ENCODE assay signal across 1 cellular context in the genomic region with DNA sequence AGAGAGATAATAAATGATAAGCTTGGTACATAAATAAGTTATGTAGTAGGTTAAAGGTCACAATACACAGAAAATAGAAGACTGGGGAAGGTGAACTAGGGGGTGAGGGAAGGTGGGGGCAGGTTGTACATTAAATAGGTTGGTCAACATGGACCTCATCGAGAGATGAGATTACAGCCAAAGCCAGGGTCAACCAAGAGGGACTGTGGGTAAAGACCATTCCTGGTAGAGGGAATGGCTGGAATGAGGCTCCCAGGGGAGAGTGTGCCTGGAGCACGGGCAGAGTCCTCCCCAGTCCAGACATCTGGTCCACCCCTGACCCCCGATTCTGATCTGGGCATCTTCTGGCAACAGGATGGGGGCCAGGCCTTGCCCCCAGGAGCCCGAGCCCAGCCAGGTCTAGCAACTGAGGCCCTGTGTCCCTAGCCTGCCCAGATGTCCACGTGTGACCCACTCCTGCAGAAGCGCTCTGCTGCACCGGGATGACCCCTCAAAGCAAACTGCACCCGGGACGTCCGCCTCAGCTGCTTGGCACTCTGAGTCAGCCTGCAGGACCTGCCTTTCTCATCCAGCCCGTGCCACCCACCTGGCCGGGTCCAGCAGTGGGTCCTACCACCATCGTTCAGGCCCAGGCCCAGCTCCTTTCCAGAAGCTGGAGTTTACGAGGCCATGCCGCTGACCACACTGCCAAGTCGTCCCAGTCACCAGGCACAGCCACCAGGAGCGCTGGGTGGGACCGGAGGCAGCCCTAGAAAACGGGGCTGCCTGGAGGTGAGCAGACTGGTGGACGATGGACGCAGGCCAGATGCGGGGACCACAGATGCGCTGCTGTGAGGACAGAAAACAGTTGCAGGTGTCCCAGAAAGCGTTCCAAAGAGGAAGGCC.
A peak's percentile ranks its signal among the peaks of the same experiment; 100 is the strongest.
TF ChIP-seq lines count a peak whose summit lies in the region.

No MANE protein-coding gene starts in this region.

TF ChIP-seq in A549, 52 proteins besides CTCF, POLR2A, EP300 and RAD21:
- TF ChIP-seq JUN (IDR thresholded peaks at IDR 0.05) (0 out of 5 replicates have a peak, but pooled peaks of 1 of the 2 experiments have one; percentile 21), CEBPB (IDR thresholded peaks at IDR 0.05) (no peak)
TF ChIP-seq in A549: peak in this region for 1.
